In the genomic region with DNA sequence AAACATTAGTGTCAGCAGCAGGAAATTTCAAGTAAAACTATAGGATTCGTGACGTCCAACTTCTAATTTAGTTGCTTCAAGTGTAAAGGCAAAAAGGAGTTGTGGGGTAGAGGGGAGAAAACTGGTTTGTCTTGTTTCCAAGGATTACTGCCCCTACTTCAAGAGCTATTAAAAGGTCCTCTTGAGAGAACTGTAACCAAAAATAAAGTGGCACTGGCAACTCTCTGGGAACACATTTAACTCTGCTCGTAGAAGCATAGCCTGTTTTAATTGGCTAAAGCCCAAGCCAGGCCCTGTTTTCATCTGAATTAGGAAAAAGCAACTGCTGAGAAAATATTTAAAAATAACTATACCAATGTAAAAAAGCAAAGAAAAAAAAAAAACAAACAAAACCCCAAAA, we compare ENCODE assay signal across 10 cellular contexts. TPM values are rescaled to one million over a fixed set of nuclear protein-coding genes. Genes with fewer than 3 reads are reported as not detected.
DNase-seq lines count a peak whose midpoint lies in the region; ATAC-seq, FAIRE-seq and TF ChIP-seq lines count a peak whose summit lies in the region.
"Had no signal": no experiment of that assay in that cellular context is flagged by ENCODE, and none has a peak within 500 bp of the region (broad histone marks: within the 10 kb centered on the region; RNA-seq: fewer than 3 reads in every experiment).

No MANE protein-coding gene starts in this region.

- POLR2A ChIA-PET in PC-3 (lab: Charles Lee; ENCODE audit: unreplicated experiment): no interaction called here

- no TSS peak for BruUV-seq in PC-3 (replicated peaks; lab: Mats Ljungman, UMichigan)

- DNase-seq in LHCN-M2 (ENCODE audit: low read depth): peak; percentile 31
- DNase-seq in PC-3: peak; percentile 85
- no peak for DNase-seq in hepatocyte (ENCODE audit: low spot score)
- DNase-seq in stromal cell of bone marrow (ENCODE audit: low read depth): peak; percentile 28
- DNase-seq in activated naive CD4-positive, alpha-beta T cell (lab: John Stamatoyannopoulos, UW): no peak
- DNase-seq in HTR-8/SVneo (ENCODE audit: insufficient read length, low spot score): no peak
- no peak for DNase-seq in iPS-NIHi7 (ENCODE audit: extremely low spot score)
- no peak for DNase-seq in occipital lobe (lab: John Stamatoyannopoulos, UW)
- DNase-seq: COR-L47 had no signal

- H2AFZ ChIP-seq in PC-3 (ENCODE audit: low read length) (peak overlapping the region; percentile 0; the same call in 1 of the 2 replicates), hepatocyte (no peak overlapping the region)

- no peaks in the 10 kb centered on the region for H3F3A ChIP-seq in PC-3 (ENCODE audit: low read length, unreplicated experiment)

- H3K79me2 ChIP-seq in PC-3 (ENCODE audit: low read length) (no peaks in the 10 kb centered on the region), hepatocyte (no peaks in the 10 kb centered on the region)

- no peaks in the 10 kb centered on the region for H4K20me1 ChIP-seq in PC-3 (ENCODE audit: low read length)
- H4K20me1 ChIP-seq in hepatocyte (ENCODE audit: insufficient read depth, poor library complexity, severe bottlenecking): no peaks in the 10 kb centered on the region

- 32% methylated on average over 3 of the region's 3 CpGs for WGBS in hepatocyte (ENCODE audit: low lambda C conversion rate, missing lambda C conversion rate)

- H3K9ac ChIP-seq in PC-3 (ENCODE audit: low read length): 0 out of 2 replicates have a peak overlapping the region, but pooled peaks have one; percentile 7

- peaks cover 27% of the 10 kb centered on the region for H3K4me1 ChIP-seq in PC-3 (ENCODE audit: insufficient read depth, low read length)
- H3K4me1 ChIP-seq in hepatocyte (ENCODE audit: insufficient read depth): peaks cover 9% of the 10 kb centered on the region

- H3K9me2 ChIP-seq in PC-3 (replicated peaks; ENCODE audit: low read length): no peaks in the 10 kb centered on the region
- no peaks in the 10 kb centered on the region for H3K9me2 ChIP-seq in hepatocyte (replicated peaks; ENCODE audit: insufficient read depth)

- H3K27me3 ChIP-seq in PC-3 (ENCODE audit: low read length) (no peaks in the 10 kb centered on the region), hepatocyte (no peaks in the 10 kb centered on the region)

- intact Hi-C loops in PC-3 (cut with micrococcal nuclease): loop anchor here (2.0 kb wide), 1 partner anchor 22 kb away; no protein-coding TSS in a partner anchor

- H3K27ac ChIP-seq in PC-3 (ENCODE audit: low read length) (peak overlapping the region; percentile 54), hepatocyte (peak overlapping the region; percentile 17)

- peak; percentile 73 for ATAC-seq in PC-3

- FAIRE-seq in HTR-8/SVneo (lab: Jason Lieb, UNC): no peak
- FAIRE-seq: GM12892 had no signal

- H3K9me3 ChIP-seq in PC-3 (ENCODE audit: low read length) (0 out of 2 replicates have a peak, but pooled peaks cover under 1% of the 10 kb centered on the region), hepatocyte (ENCODE audit: low read depth) (no peaks in the 10 kb centered on the region)

- CTCF ChIA-PET in PC-3 (lab: Charles Lee): interaction anchor here (0.6 to 1.0 kb wide), 3 partner anchors 18 to 84 kb away, joined by 3 to 5 read pairs (median 4); no protein-coding TSS in a partner anchor

- no peak overlapping the region for H3K4me3 ChIP-seq in PC-3 (ENCODE audit: low read length)
- H3K4me3 ChIP-seq in hepatocyte: no peak overlapping the region

- TF ChIP-seq CTCF in PC-3 (conservative IDR thresholded peaks at IDR 0.05; ENCODE audit: low read depth, low read length) (no peak), hepatocyte (IDR thresholded peaks at IDR 0.05; ENCODE audit: poor library complexity) (no peak)

- peak overlapping the region; percentile 44 for H3K4me2 ChIP-seq in PC-3 (ENCODE audit: low read length)
- no peak overlapping the region for H3K4me2 ChIP-seq in hepatocyte

- H3K36me3 ChIP-seq in PC-3 (ENCODE audit: low read depth, low read length) (no peaks in the 10 kb centered on the region), hepatocyte (replicated peaks; ENCODE audit: insufficient read depth, low read depth) (no peaks in the 10 kb centered on the region)

RNA-seq across cellular contexts. Expression of gene AKAP1, which starts 51.8 kb away (rescaled TPM):
- 16.6 and 18.7 TPM in 2 replicates for total RNA-seq in LHCN-M2 (2014; rRNA removed)
- 5.9 TPM for polyA plus RNA-seq in LHCN-M2 (2012)
- 73.1 and 108 TPM in 2 replicates for total RNA-seq in PC-3 (2014; rRNA removed)
- 46.7 and 59.1 TPM in 2 replicates for total RNA-seq in hepatocyte
- polyA plus RNA-seq in hepatocyte: 28.0 and 33.0 TPM in 2 replicates
- 30.3 TPM for total RNA-seq in occipital lobe

RNA-seq across cellular contexts. Expression of gene SCPEP1, which starts 55.4 kb away (rescaled TPM):
- total RNA-seq in LHCN-M2 (2014; rRNA removed): 45.0 and 61.3 TPM in 2 replicates
- polyA plus RNA-seq in LHCN-M2 (2012): 35.8 TPM
- 56.0 and 73.3 TPM in 2 replicates for total RNA-seq in PC-3 (2014; rRNA removed)
- total RNA-seq in hepatocyte: 68.3 and 81.2 TPM in 2 replicates
- polyA plus RNA-seq in hepatocyte: 86.7 and 90.5 TPM in 2 replicates
- total RNA-seq in occipital lobe: 5.6 TPM

Comparison
In these comparisons a context has a peak if more than half of its experiments do, and no peak if none do; other contexts are left out.
1. DNase-seq: peak in LHCN-M2 (single experiment), PC-3 (single experiment) and stromal cell of bone marrow (single experiment); none in hepatocyte (single experiment), activated naive CD4-positive, alpha-beta T cell (0 of 4), HTR-8/SVneo (single experiment), iPS-NIHi7 (single experiment) and occipital lobe (single experiment).